2 cellular contexts compared by ENCODE assay signal in the genomic region with DNA sequence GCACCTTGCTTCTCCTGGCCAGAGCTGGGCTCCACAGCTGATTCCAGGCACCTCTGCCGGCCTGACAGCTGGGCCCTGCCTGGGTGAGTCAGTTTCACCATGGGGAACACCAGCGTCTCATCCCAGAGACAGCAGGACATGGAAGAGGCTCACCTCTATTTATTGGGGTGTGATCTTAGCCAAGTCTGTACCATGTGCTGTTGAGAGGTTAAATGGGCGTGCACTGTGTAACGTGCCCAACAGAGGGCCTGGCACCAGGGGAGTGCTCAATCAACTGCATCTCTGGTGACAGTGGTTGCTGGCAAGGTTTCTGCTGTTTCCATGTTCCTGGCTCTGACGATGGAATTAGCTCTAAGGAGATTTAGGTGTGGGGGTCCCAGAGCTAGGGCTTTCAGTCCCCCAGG.
TF ChIP-seq lines count a peak whose summit lies in the region.

No MANE protein-coding gene starts in this region.

TF ChIP-seq in SK-N-SH, 30 proteins besides CTCF, POLR2A, EP300 and RAD21:
- TF ChIP-seq TAF1 (IDR thresholded peaks at IDR 0.05; ENCODE audit: borderline replicate concordance, low read depth, low read length) (no peak), MEF2A (IDR thresholded peaks at IDR 0.05; ENCODE audit: borderline replicate concordance, low read depth) (no peak), SMC3 (IDR thresholded peaks at IDR 0.05; ENCODE audit: low read depth, low read length) (peak; percentile 25; the same call in 1 of the 2 replicates), FOSL2 (IDR thresholded peaks at IDR 0.05; ENCODE audit: borderline replicate concordance, low read depth) (no peak), TCF12 (IDR thresholded peaks at IDR 0.05) (no peak), SIN3A (IDR thresholded peaks at IDR 0.05; ENCODE audit: borderline replicate concordance, low read depth, low read length) (no peak), MXI1 (IDR thresholded peaks at IDR 0.05; ENCODE audit: low read depth, low read length) (peak; percentile 75), FOXM1 (IDR thresholded peaks at IDR 0.05; ENCODE audit: low read depth) (no peak), TEAD4 (IDR thresholded peaks at IDR 0.05; ENCODE audit: borderline replicate concordance, insufficient read depth) (no peak), CHD2 (IDR thresholded peaks at IDR 0.05; ENCODE audit: low read length, partially characterized antibody) (no peak), YY1 (IDR thresholded peaks at IDR 0.05; ENCODE audit: low read depth) (no peak), ELF1 (IDR thresholded peaks at IDR 0.05) (no peak)
- TF ChIP-seq, protein P1, sequence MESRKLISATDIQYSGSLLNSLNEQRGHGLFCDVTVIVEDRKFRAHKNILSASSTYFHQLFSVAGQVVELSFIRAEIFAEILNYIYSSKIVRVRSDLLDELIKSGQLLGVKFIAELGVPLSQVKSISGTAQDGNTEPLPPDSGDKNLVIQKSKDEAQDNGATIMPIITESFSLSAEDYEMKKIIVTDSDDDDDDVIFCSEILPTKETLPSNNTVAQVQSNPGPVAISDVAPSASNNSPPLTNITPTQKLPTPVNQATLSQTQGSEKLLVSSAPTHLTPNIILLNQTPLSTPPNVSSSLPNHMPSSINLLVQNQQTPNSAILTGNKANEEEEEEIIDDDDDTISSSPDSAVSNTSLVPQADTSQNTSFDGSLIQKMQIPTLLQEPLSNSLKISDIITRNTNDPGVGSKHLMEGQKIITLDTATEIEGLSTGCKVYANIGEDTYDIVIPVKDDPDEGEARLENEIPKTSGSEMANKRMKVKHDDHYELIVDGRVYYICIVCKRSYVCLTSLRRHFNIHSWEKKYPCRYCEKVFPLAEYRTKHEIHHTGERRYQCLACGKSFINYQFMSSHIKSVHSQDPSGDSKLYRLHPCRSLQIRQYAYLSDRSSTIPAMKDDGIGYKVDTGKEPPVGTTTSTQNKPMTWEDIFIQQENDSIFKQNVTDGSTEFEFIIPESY (IDR thresholded peaks at IDR 0.05; ENCODE audit: borderline replicate concordance, low read depth): no peak
- TF ChIP-seq, protein P2, sequence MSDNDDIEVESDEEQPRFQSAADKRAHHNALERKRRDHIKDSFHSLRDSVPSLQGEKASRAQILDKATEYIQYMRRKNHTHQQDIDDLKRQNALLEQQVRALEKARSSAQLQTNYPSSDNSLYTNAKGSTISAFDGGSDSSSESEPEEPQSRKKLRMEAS (IDR thresholded peaks at IDR 0.05; ENCODE audit: low read depth): peak; percentile 39; the same call in 1 of the 2 replicates
- TF ChIP-seq, protein P3, sequence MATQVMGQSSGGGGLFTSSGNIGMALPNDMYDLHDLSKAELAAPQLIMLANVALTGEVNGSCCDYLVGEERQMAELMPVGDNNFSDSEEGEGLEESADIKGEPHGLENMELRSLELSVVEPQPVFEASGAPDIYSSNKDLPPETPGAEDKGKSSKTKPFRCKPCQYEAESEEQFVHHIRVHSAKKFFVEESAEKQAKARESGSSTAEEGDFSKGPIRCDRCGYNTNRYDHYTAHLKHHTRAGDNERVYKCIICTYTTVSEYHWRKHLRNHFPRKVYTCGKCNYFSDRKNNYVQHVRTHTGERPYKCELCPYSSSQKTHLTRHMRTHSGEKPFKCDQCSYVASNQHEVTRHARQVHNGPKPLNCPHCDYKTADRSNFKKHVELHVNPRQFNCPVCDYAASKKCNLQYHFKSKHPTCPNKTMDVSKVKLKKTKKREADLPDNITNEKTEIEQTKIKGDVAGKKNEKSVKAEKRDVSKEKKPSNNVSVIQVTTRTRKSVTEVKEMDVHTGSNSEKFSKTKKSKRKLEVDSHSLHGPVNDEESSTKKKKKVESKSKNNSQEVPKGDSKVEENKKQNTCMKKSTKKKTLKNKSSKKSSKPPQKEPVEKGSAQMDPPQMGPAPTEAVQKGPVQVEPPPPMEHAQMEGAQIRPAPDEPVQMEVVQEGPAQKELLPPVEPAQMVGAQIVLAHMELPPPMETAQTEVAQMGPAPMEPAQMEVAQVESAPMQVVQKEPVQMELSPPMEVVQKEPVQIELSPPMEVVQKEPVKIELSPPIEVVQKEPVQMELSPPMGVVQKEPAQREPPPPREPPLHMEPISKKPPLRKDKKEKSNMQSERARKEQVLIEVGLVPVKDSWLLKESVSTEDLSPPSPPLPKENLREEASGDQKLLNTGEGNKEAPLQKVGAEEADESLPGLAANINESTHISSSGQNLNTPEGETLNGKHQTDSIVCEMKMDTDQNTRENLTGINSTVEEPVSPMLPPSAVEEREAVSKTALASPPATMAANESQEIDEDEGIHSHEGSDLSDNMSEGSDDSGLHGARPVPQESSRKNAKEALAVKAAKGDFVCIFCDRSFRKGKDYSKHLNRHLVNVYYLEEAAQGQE (IDR thresholded peaks at IDR 0.05; ENCODE audit: low read depth, low read length): no peak
- TF ChIP-seq, protein P4, sequence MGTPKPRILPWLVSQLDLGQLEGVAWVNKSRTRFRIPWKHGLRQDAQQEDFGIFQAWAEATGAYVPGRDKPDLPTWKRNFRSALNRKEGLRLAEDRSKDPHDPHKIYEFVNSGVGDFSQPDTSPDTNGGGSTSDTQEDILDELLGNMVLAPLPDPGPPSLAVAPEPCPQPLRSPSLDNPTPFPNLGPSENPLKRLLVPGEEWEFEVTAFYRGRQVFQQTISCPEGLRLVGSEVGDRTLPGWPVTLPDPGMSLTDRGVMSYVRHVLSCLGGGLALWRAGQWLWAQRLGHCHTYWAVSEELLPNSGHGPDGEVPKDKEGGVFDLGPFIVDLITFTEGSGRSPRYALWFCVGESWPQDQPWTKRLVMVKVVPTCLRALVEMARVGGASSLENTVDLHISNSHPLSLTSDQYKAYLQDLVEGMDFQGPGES (IDR thresholded peaks at IDR 0.05; ENCODE audit: low read depth, low read length): no peak
TF ChIP-seq in SK-N-SH: peak in this region for 3.

TF ChIP-seq in HepG2, 621 proteins besides CTCF, POLR2A, EP300 and RAD21:
- no peak for TF ChIP-seq GATAD2A (CRISPR knock-in tag; IDR thresholded peaks at IDR 0.05)
- no peak for TF ChIP-seq ATM (IDR thresholded peaks at IDR 0.05; ENCODE audit: borderline replicate concordance)
- TF ChIP-seq, protein P5, sequence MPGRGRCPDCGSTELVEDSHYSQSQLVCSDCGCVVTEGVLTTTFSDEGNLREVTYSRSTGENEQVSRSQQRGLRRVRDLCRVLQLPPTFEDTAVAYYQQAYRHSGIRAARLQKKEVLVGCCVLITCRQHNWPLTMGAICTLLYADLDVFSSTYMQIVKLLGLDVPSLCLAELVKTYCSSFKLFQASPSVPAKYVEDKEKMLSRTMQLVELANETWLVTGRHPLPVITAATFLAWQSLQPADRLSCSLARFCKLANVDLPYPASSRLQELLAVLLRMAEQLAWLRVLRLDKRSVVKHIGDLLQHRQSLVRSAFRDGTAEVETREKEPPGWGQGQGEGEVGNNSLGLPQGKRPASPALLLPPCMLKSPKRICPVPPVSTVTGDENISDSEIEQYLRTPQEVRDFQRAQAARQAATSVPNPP (CRISPR knock-in tag; IDR thresholded peaks at IDR 0.05): no peak
- no peak for TF ChIP-seq MAFK (conservative IDR thresholded peaks at IDR 0.05 in 1 of 2, IDR thresholded peaks at IDR 0.05 in 1 of 2; ENCODE audit: low read length in 2 of 2)
- no peak for TF ChIP-seq NFE2L2 (IDR thresholded peaks at IDR 0.05; ENCODE audit: low read length)
- no peak for TF ChIP-seq ZFP36 (IDR thresholded peaks at IDR 0.05; ENCODE audit: borderline replicate concordance, low read depth, low read length, partially characterized antibody)
- no peak for TF ChIP-seq HOXA3 (CRISPR knock-in tag; IDR thresholded peaks at IDR 0.05)
- no peak for TF ChIP-seq ELF1 (CRISPR knock-in tag; IDR thresholded peaks at IDR 0.05)
- TF ChIP-seq REXO4 (CRISPR knock-in tag; IDR thresholded peaks at IDR 0.05; ENCODE audit: borderline replicate concordance): no peak
- TF ChIP-seq, protein P6, sequence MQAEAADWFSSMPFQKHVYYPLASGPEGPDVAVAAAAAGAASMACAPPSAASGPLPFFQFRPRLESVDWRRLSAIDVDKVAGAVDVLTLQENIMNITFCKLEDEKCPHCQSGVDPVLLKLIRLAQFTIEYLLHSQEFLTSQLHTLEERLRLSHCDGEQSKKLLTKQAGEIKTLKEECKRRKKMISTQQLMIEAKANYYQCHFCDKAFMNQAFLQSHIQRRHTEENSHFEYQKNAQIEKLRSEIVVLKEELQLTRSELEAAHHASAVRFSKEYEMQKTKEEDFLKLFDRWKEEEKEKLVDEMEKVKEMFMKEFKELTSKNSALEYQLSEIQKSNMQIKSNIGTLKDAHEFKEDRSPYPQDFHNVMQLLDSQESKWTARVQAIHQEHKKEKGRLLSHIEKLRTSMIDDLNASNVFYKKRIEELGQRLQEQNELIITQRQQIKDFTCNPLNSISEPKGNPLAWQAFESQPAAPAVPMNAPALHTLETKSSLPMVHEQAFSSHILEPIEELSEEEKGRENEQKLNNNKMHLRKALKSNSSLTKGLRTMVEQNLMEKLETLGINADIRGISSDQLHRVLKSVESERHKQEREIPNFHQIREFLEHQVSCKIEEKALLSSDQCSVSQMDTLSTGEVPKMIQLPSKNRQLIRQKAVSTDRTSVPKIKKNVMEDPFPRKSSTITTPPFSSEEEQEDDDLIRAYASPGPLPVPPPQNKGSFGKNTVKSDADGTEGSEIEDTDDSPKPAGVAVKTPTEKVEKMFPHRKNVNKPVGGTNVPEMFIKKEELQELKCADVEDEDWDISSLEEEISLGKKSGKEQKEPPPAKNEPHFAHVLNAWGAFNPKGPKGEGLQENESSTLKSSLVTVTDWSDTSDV (CRISPR knock-in tag; IDR thresholded peaks at IDR 0.05): no peak
- TF ChIP-seq MIER2 (CRISPR knock-in tag; IDR thresholded peaks at IDR 0.05): no peak
- TF ChIP-seq PAF1 (CRISPR knock-in tag; IDR thresholded peaks at IDR 0.05): no peak
- 0 out of 2 replicates have a peak, but pooled peaks have one; percentile 7 for TF ChIP-seq FOXA3 (CRISPR knock-in tag; IDR thresholded peaks at IDR 0.05)
- no peak for TF ChIP-seq KLF9 (CRISPR knock-in tag; IDR thresholded peaks at IDR 0.05; ENCODE audit: low read depth)
- 0 out of 2 replicates have a peak, but pooled peaks have one; percentile 13 for TF ChIP-seq SP4 (CRISPR knock-in tag; IDR thresholded peaks at IDR 0.05)
- TF ChIP-seq SKI (IDR thresholded peaks at IDR 0.05; ENCODE audit: partially characterized antibody): no peak
- no peak for TF ChIP-seq PAWR (CRISPR knock-in tag; IDR thresholded peaks at IDR 0.05; ENCODE audit: borderline replicate concordance)
- TF ChIP-seq ATF1 (CRISPR knock-in tag; IDR thresholded peaks at IDR 0.05): no peak
- no peak for TF ChIP-seq SOX5 (CRISPR knock-in tag; IDR thresholded peaks at IDR 0.05; ENCODE audit: borderline replicate concordance)
- 0 out of 2 replicates have a peak, but pooled peaks have one; percentile 36 for TF ChIP-seq ZNF788 (CRISPR knock-in tag; IDR thresholded peaks at IDR 0.05; ENCODE audit: borderline replicate concordance)
- no peak for TF ChIP-seq SALL2 (CRISPR knock-in tag; IDR thresholded peaks at IDR 0.05)
- TF ChIP-seq SRSF1 (optimal IDR thresholded peaks at IDR 0.05; ENCODE audit: low read depth, low read length): no peak
- TF ChIP-seq, protein P7, sequence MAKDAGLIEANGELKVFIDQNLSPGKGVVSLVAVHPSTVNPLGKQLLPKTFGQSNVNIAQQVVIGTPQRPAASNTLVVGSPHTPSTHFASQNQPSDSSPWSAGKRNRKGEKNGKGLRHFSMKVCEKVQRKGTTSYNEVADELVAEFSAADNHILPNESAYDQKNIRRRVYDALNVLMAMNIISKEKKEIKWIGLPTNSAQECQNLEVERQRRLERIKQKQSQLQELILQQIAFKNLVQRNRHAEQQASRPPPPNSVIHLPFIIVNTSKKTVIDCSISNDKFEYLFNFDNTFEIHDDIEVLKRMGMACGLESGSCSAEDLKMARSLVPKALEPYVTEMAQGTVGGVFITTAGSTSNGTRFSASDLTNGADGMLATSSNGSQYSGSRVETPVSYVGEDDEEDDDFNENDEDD (CRISPR knock-in tag; IDR thresholded peaks at IDR 0.05; ENCODE audit: borderline replicate concordance): no peak
- TF ChIP-seq MXI1 (IDR thresholded peaks at IDR 0.05; ENCODE audit: borderline replicate concordance, low read depth, low read length): peak; percentile 35; the same call in 1 of the 3 replicates
- no peak for TF ChIP-seq TCF12 (IDR thresholded peaks at IDR 0.05)
- TF ChIP-seq TCF12 (CRISPR knock-in tag; IDR thresholded peaks at IDR 0.05): no peak
- no peak for TF ChIP-seq HNF4A (CRISPR knock-in tag; IDR thresholded peaks at IDR 0.05)
- TF ChIP-seq AGO1 (IDR thresholded peaks at IDR 0.05; ENCODE audit: low read depth, low read length, poor library complexity, severe bottlenecking): no peak
- no peak for TF ChIP-seq ZFY (CRISPR knock-in tag; IDR thresholded peaks at IDR 0.05)
